ENCODE assay signal across 8 cellular contexts in the genomic region with DNA sequence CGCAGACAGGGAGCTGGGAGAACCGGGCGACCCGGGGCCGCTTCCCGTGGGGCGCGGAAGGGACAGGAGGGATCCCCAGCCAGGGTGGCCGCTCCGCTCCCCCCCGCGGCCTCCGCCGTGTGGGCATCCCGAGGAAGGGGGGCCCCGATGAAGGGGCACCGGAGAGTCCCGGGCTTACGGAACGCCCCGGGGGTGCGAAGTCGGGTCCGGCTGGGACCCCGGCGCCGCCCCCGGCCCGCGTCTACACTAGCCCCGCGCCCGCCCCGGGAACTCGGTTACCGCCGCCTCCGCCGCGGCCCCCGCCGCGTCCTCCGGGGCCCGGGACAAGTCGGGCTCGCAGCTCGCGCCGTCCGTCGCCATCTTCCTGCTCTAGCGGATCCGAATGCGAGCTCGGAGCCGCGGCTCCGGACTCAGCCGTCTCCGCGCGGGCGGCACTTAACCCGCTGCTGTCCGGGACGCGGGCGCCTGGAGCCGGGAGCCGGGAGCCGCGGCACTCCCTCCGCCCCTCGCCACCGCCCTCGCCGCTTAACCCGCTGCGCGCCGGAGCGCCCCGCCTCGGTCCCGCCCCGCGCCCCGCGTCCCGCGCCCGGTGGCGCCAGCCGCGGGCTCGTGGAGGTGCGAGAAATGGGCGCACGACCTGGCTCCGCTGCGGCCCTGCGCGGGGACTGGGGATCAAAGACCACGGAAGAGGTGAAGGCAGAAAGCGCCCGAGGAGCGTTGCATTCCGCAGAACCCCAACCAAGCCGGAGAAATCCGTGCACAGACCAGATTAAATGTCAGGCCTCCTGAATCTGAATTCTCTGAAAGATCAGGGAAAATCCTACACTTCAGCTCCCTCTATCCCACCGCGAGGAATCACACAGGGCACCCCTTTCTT. TPM values are rescaled to one million over a fixed set of nuclear protein-coding genes. Genes with fewer than 3 reads are reported as not detected.
DNase-seq lines count a peak whose midpoint lies in the region; ATAC-seq and TF ChIP-seq lines count a peak whose summit lies in the region.

A gene with protein sequence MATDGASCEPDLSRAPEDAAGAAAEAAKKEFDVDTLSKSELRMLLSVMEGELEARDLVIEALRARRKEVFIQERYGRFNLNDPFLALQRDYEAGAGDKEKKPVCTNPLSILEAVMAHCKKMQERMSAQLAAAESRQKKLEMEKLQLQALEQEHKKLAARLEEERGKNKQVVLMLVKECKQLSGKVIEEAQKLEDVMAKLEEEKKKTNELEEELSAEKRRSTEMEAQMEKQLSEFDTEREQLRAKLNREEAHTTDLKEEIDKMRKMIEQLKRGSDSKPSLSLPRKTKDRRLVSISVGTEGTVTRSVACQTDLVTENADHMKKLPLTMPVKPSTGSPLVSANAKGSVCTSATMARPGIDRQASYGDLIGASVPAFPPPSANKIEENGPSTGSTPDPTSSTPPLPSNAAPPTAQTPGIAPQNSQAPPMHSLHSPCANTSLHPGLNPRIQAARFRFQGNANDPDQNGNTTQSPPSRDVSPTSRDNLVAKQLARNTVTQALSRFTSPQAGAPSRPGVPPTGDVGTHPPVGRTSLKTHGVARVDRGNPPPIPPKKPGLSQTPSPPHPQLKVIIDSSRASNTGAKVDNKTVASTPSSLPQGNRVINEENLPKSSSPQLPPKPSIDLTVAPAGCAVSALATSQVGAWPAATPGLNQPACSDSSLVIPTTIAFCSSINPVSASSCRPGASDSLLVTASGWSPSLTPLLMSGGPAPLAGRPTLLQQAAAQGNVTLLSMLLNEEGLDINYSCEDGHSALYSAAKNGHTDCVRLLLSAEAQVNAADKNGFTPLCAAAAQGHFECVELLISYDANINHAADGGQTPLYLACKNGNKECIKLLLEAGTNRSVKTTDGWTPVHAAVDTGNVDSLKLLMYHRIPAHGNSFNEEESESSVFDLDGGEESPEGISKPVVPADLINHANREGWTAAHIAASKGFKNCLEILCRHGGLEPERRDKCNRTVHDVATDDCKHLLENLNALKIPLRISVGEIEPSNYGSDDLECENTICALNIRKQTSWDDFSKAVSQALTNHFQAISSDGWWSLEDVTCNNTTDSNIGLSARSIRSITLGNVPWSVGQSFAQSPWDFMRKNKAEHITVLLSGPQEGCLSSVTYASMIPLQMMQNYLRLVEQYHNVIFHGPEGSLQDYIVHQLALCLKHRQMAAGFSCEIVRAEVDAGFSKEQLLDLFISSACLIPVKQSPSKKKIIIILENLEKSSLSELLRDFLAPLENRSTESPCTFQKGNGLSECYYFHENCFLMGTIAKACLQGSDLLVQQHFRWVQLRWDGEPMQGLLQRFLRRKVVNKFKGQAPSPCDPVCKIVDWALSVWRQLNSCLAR (N-terminal part only) (minus strand): TSS at position 386 of the 877 bp plus-strand sequence. CDS start 26 bp downstream, at position 360.

- TF ChIP-seq CTCF in Caco-2 (IDR thresholded peaks at IDR 0.05; ENCODE audit: insufficient read depth in 1 of 2, low read depth in 1 of 2, low read length in 1 of 2, severe bottlenecking in 1 of 2, unreplicated experiment in 1 of 2) (no peak), epithelial cell of proximal tubule (conservative IDR thresholded peaks at IDR 0.05; ENCODE audit: low read depth, low read length) (peak; percentile 28)

- H3K27me3 Mint-ChIP-seq in Caco-2 (ENCODE audit: insufficient read depth, unreplicated experiment) (peaks cover 23% of the 10 kb centered on the region), T-helper 17 cell (peaks cover 42% of the 10 kb centered on the region)

- H3K9me3 ChIP-seq in Caco-2 (no peaks in the 10 kb centered on the region), T-helper 17 cell (ENCODE audit: control insufficient read depth, low read length, poor library complexity, severe bottlenecking) (no peaks in the 10 kb centered on the region), mesodermal cell (ENCODE audit: control insufficient read depth, low read length) (no peaks in the 10 kb centered on the region), thymus (ENCODE audit: control insufficient read depth) (no peaks in the 10 kb centered on the region)

- H3K27ac Mint-ChIP-seq in Caco-2 (ENCODE audit: unreplicated experiment) (peak within 1 kb of the TSS; percentile 51), T-helper 17 cell (no peak within 1 kb of the TSS)

- no peaks in the 10 kb centered on the region for H3K36me3 ChIP-seq in Caco-2 (ENCODE audit: control insufficient read depth, insufficient read depth, low read length)
- H3K36me3 ChIP-seq in mesodermal cell (ENCODE audit: control insufficient read depth, insufficient read depth, low read length), result no peaks in the 10 kb centered on the region
- H3K36me3 ChIP-seq in thymus (ENCODE audit: control insufficient read depth, insufficient read depth), result no peaks in the 10 kb centered on the region

- intact Hi-C loops in Caco-2 (cut with micrococcal nuclease; ENCODE audit: unreplicated experiment), result loop anchor here (2.0 to 5.0 kb wide), 2 partner anchors 36 to 122 kb away; no protein-coding TSS in a partner anchor

- no peak for ATAC-seq in T-helper 17 cell
- no peak for ATAC-seq in HG03442 (IDR thresholded peaks at IDR 0.05; ENCODE audit: unreplicated experiment)

- H3K9me3 Mint-ChIP-seq in Caco-2 (ENCODE audit: unreplicated experiment), result no peaks in the 10 kb centered on the region

- CTCF ChIA-PET in Caco-2 (lab: Charles Lee), result no interaction called here

- no peaks in the 10 kb centered on the region for H3K27me3 ChIP-seq in Caco-2 (replicated peaks; ENCODE audit: control insufficient read depth, insufficient read depth, low read length)
- H3K27me3 ChIP-seq in thymus (ENCODE audit: control insufficient read depth, insufficient read depth), result peaks cover 22% of the 10 kb centered on the region

- BruUV-seq in Caco-2 (replicated peaks; lab: Mats Ljungman, UMichigan), result no TSS peak

- no peaks in the 10 kb centered on the region for H3K36me3 Mint-ChIP-seq in Caco-2 (ENCODE audit: insufficient read depth, unreplicated experiment)
- peaks cover 5% of the 10 kb centered on the region for H3K36me3 Mint-ChIP-seq in T-helper 17 cell (ENCODE audit: low read depth)

- peak within 1 kb of the TSS; percentile 91 for H3K4me3 Mint-ChIP-seq in Caco-2 (ENCODE audit: unreplicated experiment)
- peak within 1 kb of the TSS; percentile 72 for H3K4me3 Mint-ChIP-seq in T-helper 17 cell

- H3K4me3 ChIP-seq in Caco-2 (ENCODE audit: low read depth, low read length) (peak within 1 kb of the TSS; percentile 62), epithelial cell of proximal tubule (ENCODE audit: low read depth, low read length) (peak within 1 kb of the TSS; percentile 92), mesodermal cell (ENCODE audit: extremely low read depth, insufficient read depth, low read length, poor library complexity, severe bottlenecking) (peak within 1 kb of the TSS; percentile 82), thymus (ENCODE audit: low read length) (peak within 1 kb of the TSS; percentile 39)

- H3K4me1 Mint-ChIP-seq in Caco-2 (ENCODE audit: low read depth, unreplicated experiment) (peaks cover 13% of the 10 kb centered on the region), T-helper 17 cell (peaks cover 8% of the 10 kb centered on the region)

- H3K4me1 ChIP-seq in Caco-2 (0 out of 2 replicates have a peak, but pooled peaks cover 7% of the 10 kb centered on the region), mesodermal cell (ENCODE audit: control insufficient read depth, insufficient read depth, low read length, poor library complexity, severe bottlenecking) (peaks cover 4% of the 10 kb centered on the region), thymus (ENCODE audit: control insufficient read depth, insufficient read depth, low read length) (no peaks in the 10 kb centered on the region)

- DNase-seq in Caco-2, result peak; percentile 43 to 60
- DNase-seq in HCEC 1CT, result peak; percentile 47
- DNase-seq in T-helper 17 cell, result no peak
- DNase-seq in epithelial cell of proximal tubule (ENCODE audit: low read depth), result no peak
- no peak for DNase-seq in effector CD8-positive, alpha-beta T cell (lab: John Stamatoyannopoulos, UW)

- 0% methylated on average over 73 to 87 of the region's 113 CpGs for WGBS in mesodermal cell (ENCODE audit: insufficient coverage in 2 of 2), 2 experiments
- WGBS in thymus, result 2% methylated on average over 113 of the region's 113 CpGs

- H3K27ac ChIP-seq in mesodermal cell (ENCODE audit: low read depth, low read length, severe bottlenecking) (no peak within 1 kb of the TSS), thymus (ENCODE audit: low read depth) (no peak within 1 kb of the TSS)

- POLR2A ChIA-PET in Caco-2 (lab: Charles Lee), result no interaction called here

RNA-seq across cellular contexts. Expression of the gene that starts here (rescaled TPM):
- total RNA-seq in Caco-2 (2022), result 3.2 and 3.3 TPM in 2 replicates
- under 1 TPM in 1 of 2 donors, not detected in 1; 0.39 TPM for total RNA-seq in T-helper 17 cell
- 1.8 and 2.0 TPM in 2 replicates for total RNA-seq in epithelial cell of proximal tubule
- 4.9 TPM for polyA plus RNA-seq in mesodermal cell (2013, experiment 1 of 2)
- polyA plus RNA-seq in mesodermal cell (2013, experiment 2 of 2), result 7.1 TPM
- 0.82 TPM for polyA plus RNA-seq in thymus

Comparison
In these comparisons a context has a peak if more than half of its experiments do, and no peak if none do; other contexts are left out.
1. DNase-seq: peak in Caco-2 (2 of 2) and HCEC 1CT (single experiment); none in T-helper 17 cell (0 of 3), epithelial cell of proximal tubule (single experiment) and effector CD8-positive, alpha-beta T cell (single experiment).
2. H3K4me3 ChIP-seq: peak in every context shown above with its lines; median percentile 92 in epithelial cell of proximal tubule; 82 in mesodermal cell; 62 in Caco-2; 39 in thymus.